1 cellular context compared by ENCODE assay signal in genomic region chr11:27460571-27460970, GRCh38.
TF ChIP-seq lines count a peak whose summit lies in the region.

No MANE protein-coding gene starts in this region.

TF ChIP-seq in HepG2, 621 proteins besides CTCF, POLR2A, EP300 and RAD21:
- TF ChIP-seq SNAPC2 (CRISPR knock-in tag; IDR thresholded peaks at IDR 0.05): 0 out of 2 replicates have a peak, but pooled peaks have one; percentile 0
- TF ChIP-seq ARID2 (CRISPR knock-in tag; IDR thresholded peaks at IDR 0.05; ENCODE audit: borderline replicate concordance): 0 out of 2 replicates have a peak, but pooled peaks have one; percentile 26
- peak; percentile 2; the same call in 1 of the 2 replicates for TF ChIP-seq NR2F6 (IDR thresholded peaks at IDR 0.05)
- no peak for TF ChIP-seq NR2F6 (CRISPR knock-in tag; IDR thresholded peaks at IDR 0.05)
- TF ChIP-seq GFI1 (CRISPR knock-in tag; IDR thresholded peaks at IDR 0.05; ENCODE audit: borderline replicate concordance): peak; percentile 11; the same call in 1 of the 2 replicates
- peak; percentile 15 for TF ChIP-seq ASH2L (IDR thresholded peaks at IDR 0.05; ENCODE audit: insufficient read length, low read depth, low read length)
- TF ChIP-seq ZSCAN31 (CRISPR knock-in tag; IDR thresholded peaks at IDR 0.05; ENCODE audit: low read depth): 0 out of 2 replicates have a peak, but pooled peaks have one; percentile 1
- 0 out of 2 replicates have a peak, but pooled peaks have one; percentile 8 for TF ChIP-seq GATAD1 (CRISPR knock-in tag; IDR thresholded peaks at IDR 0.05)
- TF ChIP-seq ZNF510 (CRISPR knock-in tag; IDR thresholded peaks at IDR 0.05; ENCODE audit: low read depth): no peak
- TF ChIP-seq MEIS1 (CRISPR knock-in tag; IDR thresholded peaks at IDR 0.05; ENCODE audit: borderline replicate concordance): peak; percentile 15; the same call in 1 of the 2 replicates
- peak; percentile 6; the same call in 1 of the 2 replicates for TF ChIP-seq SMAD3 (CRISPR knock-in tag; IDR thresholded peaks at IDR 0.05)
- no peak for TF ChIP-seq KDM2A (CRISPR knock-in tag; IDR thresholded peaks at IDR 0.05; ENCODE audit: borderline replicate concordance, low read depth)
- no peak for TF ChIP-seq ETV5 (CRISPR knock-in tag; IDR thresholded peaks at IDR 0.05; ENCODE audit: borderline replicate concordance)
- peak; percentile 77; the same call in 1 of the 2 replicates for TF ChIP-seq RFX5 (IDR thresholded peaks at IDR 0.05; ENCODE audit: low read depth, low read length)
- 0 out of 2 replicates have a peak, but pooled peaks have one; percentile 1 for TF ChIP-seq JUND (CRISPR knock-in tag; IDR thresholded peaks at IDR 0.05)
- 0 out of 2 replicates have a peak, but pooled peaks have one; percentile 9 for TF ChIP-seq ZSCAN25 (CRISPR knock-in tag; IDR thresholded peaks at IDR 0.05)
- TF ChIP-seq ZFX (CRISPR knock-in tag; IDR thresholded peaks at IDR 0.05; ENCODE audit: low read depth): peak; percentile 13; the same call in 1 of the 2 replicates
- no peak for TF ChIP-seq MLX (CRISPR knock-in tag; IDR thresholded peaks at IDR 0.05)
- TF ChIP-seq, protein P1, sequence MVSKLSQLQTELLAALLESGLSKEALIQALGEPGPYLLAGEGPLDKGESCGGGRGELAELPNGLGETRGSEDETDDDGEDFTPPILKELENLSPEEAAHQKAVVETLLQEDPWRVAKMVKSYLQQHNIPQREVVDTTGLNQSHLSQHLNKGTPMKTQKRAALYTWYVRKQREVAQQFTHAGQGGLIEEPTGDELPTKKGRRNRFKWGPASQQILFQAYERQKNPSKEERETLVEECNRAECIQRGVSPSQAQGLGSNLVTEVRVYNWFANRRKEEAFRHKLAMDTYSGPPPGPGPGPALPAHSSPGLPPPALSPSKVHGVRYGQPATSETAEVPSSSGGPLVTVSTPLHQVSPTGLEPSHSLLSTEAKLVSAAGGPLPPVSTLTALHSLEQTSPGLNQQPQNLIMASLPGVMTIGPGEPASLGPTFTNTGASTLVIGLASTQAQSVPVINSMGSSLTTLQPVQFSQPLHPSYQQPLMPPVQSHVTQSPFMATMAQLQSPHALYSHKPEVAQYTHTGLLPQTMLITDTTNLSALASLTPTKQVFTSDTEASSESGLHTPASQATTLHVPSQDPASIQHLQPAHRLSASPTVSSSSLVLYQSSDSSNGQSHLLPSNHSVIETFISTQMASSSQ (IDR thresholded peaks at IDR 0.05; ENCODE audit: low read depth): no peak
- TF ChIP-seq, protein P1 (CRISPR knock-in tag; IDR thresholded peaks at IDR 0.05; ENCODE audit: borderline replicate concordance): peak; percentile 12; the same call in 1 of the 2 replicates
- TF ChIP-seq, protein P2, sequence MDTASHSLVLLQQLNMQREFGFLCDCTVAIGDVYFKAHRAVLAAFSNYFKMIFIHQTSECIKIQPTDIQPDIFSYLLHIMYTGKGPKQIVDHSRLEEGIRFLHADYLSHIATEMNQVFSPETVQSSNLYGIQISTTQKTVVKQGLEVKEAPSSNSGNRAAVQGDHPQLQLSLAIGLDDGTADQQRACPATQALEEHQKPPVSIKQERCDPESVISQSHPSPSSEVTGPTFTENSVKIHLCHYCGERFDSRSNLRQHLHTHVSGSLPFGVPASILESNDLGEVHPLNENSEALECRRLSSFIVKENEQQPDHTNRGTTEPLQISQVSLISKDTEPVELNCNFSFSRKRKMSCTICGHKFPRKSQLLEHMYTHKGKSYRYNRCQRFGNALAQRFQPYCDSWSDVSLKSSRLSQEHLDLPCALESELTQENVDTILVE (CRISPR knock-in tag; IDR thresholded peaks at IDR 0.05): no peak
- 0 out of 2 replicates have a peak, but pooled peaks have one; percentile 30 for TF ChIP-seq ZNF335 (CRISPR knock-in tag; IDR thresholded peaks at IDR 0.05)
- peak; percentile 11; the same call in 1 of the 2 replicates for TF ChIP-seq PHF21A (CRISPR knock-in tag; IDR thresholded peaks at IDR 0.05)
- TF ChIP-seq AHR (CRISPR knock-in tag; IDR thresholded peaks at IDR 0.05): no peak
- TF ChIP-seq, protein P3, sequence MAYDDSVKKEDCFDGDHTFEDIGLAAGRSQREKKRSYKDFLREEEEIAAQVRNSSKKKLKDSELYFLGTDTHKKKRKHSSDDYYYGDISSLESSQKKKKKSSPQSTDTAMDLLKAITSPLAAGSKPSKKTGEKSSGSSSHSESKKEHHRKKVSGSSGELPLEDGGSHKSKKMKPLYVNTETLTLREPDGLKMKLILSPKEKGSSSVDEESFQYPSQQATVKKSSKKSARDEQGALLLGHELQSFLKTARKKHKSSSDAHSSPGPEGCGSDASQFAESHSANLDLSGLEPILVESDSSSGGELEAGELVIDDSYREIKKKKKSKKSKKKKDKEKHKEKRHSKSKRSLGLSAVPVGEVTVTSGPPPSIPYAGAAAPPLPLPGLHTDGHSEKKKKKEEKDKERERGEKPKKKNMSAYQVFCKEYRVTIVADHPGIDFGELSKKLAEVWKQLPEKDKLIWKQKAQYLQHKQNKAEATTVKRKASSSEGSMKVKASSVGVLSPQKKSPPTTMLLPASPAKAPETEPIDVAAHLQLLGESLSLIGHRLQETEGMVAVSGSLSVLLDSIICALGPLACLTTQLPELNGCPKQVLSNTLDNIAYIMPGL (CRISPR knock-in tag; IDR thresholded peaks at IDR 0.05; ENCODE audit: borderline replicate concordance in 1 of 2, low read depth in 1 of 2): peak in 1 of 2 experiments; percentile 19; a peak in 1 of 4 replicates
- TF ChIP-seq HDAC2 (CRISPR knock-in tag; IDR thresholded peaks at IDR 0.05): peak; percentile 2; the same call in 1 of the 2 replicates
- peak; percentile 21; the same call in 1 of the 2 replicates for TF ChIP-seq SMAD9 (CRISPR knock-in tag; IDR thresholded peaks at IDR 0.05)
- no peak for TF ChIP-seq ZNF570 (CRISPR knock-in tag; IDR thresholded peaks at IDR 0.05; ENCODE audit: borderline replicate concordance)
- TF ChIP-seq STAG1 (CRISPR knock-in tag; IDR thresholded peaks at IDR 0.05): no peak
- TF ChIP-seq TEAD2 (CRISPR knock-in tag; IDR thresholded peaks at IDR 0.05): no peak
TF ChIP-seq in HepG2: peak in this region for 19.
